1 cellular context compared by ENCODE assay signal in genomic region chr14:54548491-54548890, GRCh38.
TF ChIP-seq lines count a peak whose summit lies in the region.

No MANE protein-coding gene starts in this region.

TF ChIP-seq in H1, 55 proteins besides CTCF, POLR2A, EP300 and RAD21:
- TF ChIP-seq PHF8 (conservative IDR thresholded peaks at IDR 0.05; ENCODE audit: low read depth, low read length), result no peak
- TF ChIP-seq CREB1 (IDR thresholded peaks at IDR 0.05), result no peak
- TF ChIP-seq POU5F1 (IDR thresholded peaks at IDR 0.05; ENCODE audit: low read depth, low read length), result no peak
- no peak for TF ChIP-seq TEAD4 (IDR thresholded peaks at IDR 0.05; ENCODE audit: low read depth, low read length)
- TF ChIP-seq RNF2 (IDR thresholded peaks at IDR 0.05; ENCODE audit: borderline replicate concordance, low read depth, low read length, missing control alignments, poor library complexity, severe bottlenecking), result no peak
- TF ChIP-seq, protein P1, sequence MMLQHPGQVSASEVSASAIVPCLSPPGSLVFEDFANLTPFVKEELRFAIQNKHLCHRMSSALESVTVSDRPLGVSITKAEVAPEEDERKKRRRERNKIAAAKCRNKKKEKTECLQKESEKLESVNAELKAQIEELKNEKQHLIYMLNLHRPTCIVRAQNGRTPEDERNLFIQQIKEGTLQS (IDR thresholded peaks at IDR 0.05; ENCODE audit: insufficient read depth, low read depth, low read length), result no peak
- TF ChIP-seq KDM4A (IDR thresholded peaks at IDR 0.05; ENCODE audit: low read depth, low read length, severe bottlenecking), result no peak
- no peak for TF ChIP-seq KDM1A (IDR thresholded peaks at IDR 0.05; ENCODE audit: borderline replicate concordance, low read length)
- TF ChIP-seq TAF1 (IDR thresholded peaks at IDR 0.05; ENCODE audit: low read depth, low read length), result no peak
- TF ChIP-seq POLR2AphosphoS5 (IDR thresholded peaks at IDR 0.05; ENCODE audit: low read depth, low read length), result no peak
- no peak for TF ChIP-seq SP2 (IDR thresholded peaks at IDR 0.05; ENCODE audit: low read length)
- TF ChIP-seq KDM5A (IDR thresholded peaks at IDR 0.05; ENCODE audit: low read length), result no peak
- TF ChIP-seq NANOG (IDR thresholded peaks at IDR 0.05; ENCODE audit: insufficient read depth, low read depth, low read length, poor library complexity, severe bottlenecking), result no peak
- no peak for TF ChIP-seq JUN (IDR thresholded peaks at IDR 0.05; ENCODE audit: low read depth, low read length)
- no peak for TF ChIP-seq ATF2 (IDR thresholded peaks at IDR 0.05; ENCODE audit: low read length)
- no peak for TF ChIP-seq SIRT6 (IDR thresholded peaks at IDR 0.05; ENCODE audit: low read length)
